ENCODE assay signal across 26 cellular contexts in genomic region chr4:61294001-61294400, GRCh38.
DNase-seq lines count a peak whose midpoint lies in the region; ATAC-seq and TF ChIP-seq lines count a peak whose summit lies in the region.
"Had no signal": no experiment of that assay in that cellular context is flagged by ENCODE, and none has a peak within 500 bp of the region (broad histone marks: within the 10 kb centered on the region; RNA-seq: fewer than 3 reads in every experiment).

No MANE protein-coding gene starts in this region.

- no peaks in the 10 kb centered on the region for H3K9me2 ChIP-seq in GM23338 (ENCODE audit: insufficient read depth)

- H3K27me3 ChIP-seq in GM23338 (ENCODE audit: insufficient read depth) (no peaks in the 10 kb centered on the region), right atrium auricular region (no peaks in the 10 kb centered on the region)
- H3K27me3 ChIP-seq: colonic mucosa, transverse colon had no signal

- no peaks in the 10 kb centered on the region for H3K9me3 ChIP-seq in right atrium auricular region
- H3K9me3 ChIP-seq: colonic mucosa, transverse colon had no signal

- TF ChIP-seq CTCF in GM23338 (conservative IDR thresholded peaks at IDR 0.05; ENCODE audit: low read depth in 2 of 2), result no peak
- no peak for TF ChIP-seq CTCF in right atrium auricular region (IDR thresholded peaks at IDR 0.05)

- H3K36me3 ChIP-seq in GM23338 (ENCODE audit: insufficient read depth) (no peaks in the 10 kb centered on the region), right atrium auricular region (no peaks in the 10 kb centered on the region)
- H3K36me3 ChIP-seq: colonic mucosa, transverse colon had no signal

- no peaks in the 10 kb centered on the region for H3K36me3 Mint-ChIP-seq in GM23338 (ENCODE audit: low read depth)
- H3K36me3 Mint-ChIP-seq: natural killer cell had no signal

- no peak overlapping the region for H3K27ac ChIP-seq in GM23338 (ENCODE audit: low read depth)
- no peak overlapping the region for H3K27ac ChIP-seq in right atrium auricular region
- H3K27ac ChIP-seq: colonic mucosa, transverse colon had no signal

- H3K4me3 Mint-ChIP-seq in GM23338, result no peak overlapping the region
- H3K4me3 Mint-ChIP-seq: activated CD4-positive, alpha-beta memory T cell treated with anti-CD3 and anti-CD28 coated beads, Interleukin-2, amount 10 ng/mL, durations not matched to agents 7 days and 5 days; activated T-helper 17 cell treated with anti-CD3 and anti-CD28 coated beads, Interleukin-2, amount 50 U/mL, for 72 hours; B cell; natural killer cell had no signal

- no peaks in the 10 kb centered on the region for H4K20me1 ChIP-seq in GM23338 (replicated peaks; ENCODE audit: insufficient read depth)

- H3K4me2 ChIP-seq in GM23338, result no peak overlapping the region
- H3K4me2 ChIP-seq: smooth muscle cell had no signal

- H3K4me3 ChIP-seq in GM23338 (no peak overlapping the region), right atrium auricular region (no peak overlapping the region)
- H3K4me3 ChIP-seq: colonic mucosa, smooth muscle cell, transverse colon had no signal

- no peak overlapping the region for H3K27ac Mint-ChIP-seq in GM23338
- H3K27ac Mint-ChIP-seq: activated CD4-positive, alpha-beta memory T cell treated with anti-CD3 and anti-CD28 coated beads, Interleukin-2, amount 10 ng/mL, durations not matched to agents 7 days and 5 days; activated T-helper 17 cell treated with anti-CD3 and anti-CD28 coated beads, Interleukin-2, amount 50 U/mL, for 72 hours; B cell; natural killer cell had no signal

- no peak overlapping the region for H2AFZ ChIP-seq in GM23338

- ATAC-seq in GM23338 (peak; percentile 47), HG03520 (IDR thresholded peaks at IDR 0.05; ENCODE audit: unreplicated experiment) (no peak), HG03342 (IDR thresholded peaks at IDR 0.05; ENCODE audit: unreplicated experiment) (no peak)
- ATAC-seq: activated CD4-positive, CD25-positive, alpha-beta regulatory T cell treated with anti-CD3 and anti-CD28 coated beads, Interleukin-2, amount 50 U/mL, for 24 hours; activated T-helper 17 cell treated with anti-CD3 and anti-CD28 coated beads, Interleukin-2, amount 50 U/mL, for 72 hours; natural killer cell had no signal

- H3K79me2 ChIP-seq in GM23338 (replicated peaks; ENCODE audit: insufficient read depth), result no peaks in the 10 kb centered on the region

- no peaks in the 10 kb centered on the region for H3K9me3 Mint-ChIP-seq in GM23338

- H3F3A ChIP-seq in GM23338 (replicated peaks; ENCODE audit: low read depth), result no peaks in the 10 kb centered on the region

- H3K4me1 ChIP-seq in GM23338 (ENCODE audit: insufficient read depth) (peaks cover 21% of the 10 kb centered on the region), right atrium auricular region (no peaks in the 10 kb centered on the region)
- H3K4me1 ChIP-seq: colonic mucosa, transverse colon had no signal

- H3K27me3 Mint-ChIP-seq in GM23338 (ENCODE audit: insufficient read depth, low read depth, poor library complexity), result peaks cover 2% of the 10 kb centered on the region
- H3K27me3 Mint-ChIP-seq: activated CD4-positive, alpha-beta memory T cell treated with anti-CD3 and anti-CD28 coated beads, Interleukin-2, amount 10 ng/mL, durations not matched to agents 7 days and 5 days; activated T-helper 17 cell treated with anti-CD3 and anti-CD28 coated beads, Interleukin-2, amount 50 U/mL, for 72 hours; B cell had no signal

- H3K4me1 Mint-ChIP-seq in GM23338, result peaks cover 39% of the 10 kb centered on the region
- H3K4me1 Mint-ChIP-seq: activated CD4-positive, alpha-beta memory T cell treated with anti-CD3 and anti-CD28 coated beads, Interleukin-2, amount 10 ng/mL, durations not matched to agents 7 days and 5 days; activated T-helper 17 cell treated with anti-CD3 and anti-CD28 coated beads, Interleukin-2, amount 50 U/mL, for 72 hours; B cell; natural killer cell had no signal

- DNase-seq in COR-L47 (lab: John Stamatoyannopoulos, UW) (peak; percentile 29), GM23338 (ENCODE audit: low spot score) (no peak), NCI-H2107 treated with DMSO at 0.1 percent for 48 hours (lab: John Stamatoyannopoulos, UW; ENCODE audit: unreplicated experiment) (peak; percentile 55), SHP77 treated with DMSO at 0.1 percent for 48 hours (lab: John Stamatoyannopoulos, UW) (peak; percentile 68), SIG-M5 (lab: John Stamatoyannopoulos, UW) (no peak), right atrium auricular region (ENCODE audit: low spot score) (no peak)
- DNase-seq: activated CD4-positive, alpha-beta memory T cell treated with anti-CD3 and anti-CD28 coated beads, Interleukin-2, amount 10 ng/mL, durations not matched to agents 7 days and 5 days; activated CD8-positive, alpha-beta memory T cell treated with anti-CD3 and anti-CD28 coated beads, Interleukin-2, amount 50 U/mL, for 48 hours; activated naive CD4-positive, alpha-beta T cell treated with anti-CD3 and anti-CD28 coated beads, Interleukin-2, amount 50 U/mL, for 16 hours; anterior cingulate cortex; colonic mucosa; DMS79; effector memory CD4-positive, alpha-beta T cell; GDM1; glutamatergic neuron; H7; natural killer cell; NCI-H226; T-helper 1 cell; transverse colon had no signal

TF ChIP-seq in GM23338, 12 proteins besides CTCF, POLR2A, EP300 and RAD21 (continues in another document):
- TF ChIP-seq EZH2phosphoT487 (IDR thresholded peaks at IDR 0.05; ENCODE audit: unreplicated experiment) (no peak), JUNB (IDR thresholded peaks at IDR 0.05; ENCODE audit: unreplicated experiment) (no peak), CREB1 (CRISPR knock-in tag; IDR thresholded peaks at IDR 0.05; ENCODE audit: low read depth) (no peak), ZNF114 (CRISPR knock-in tag; IDR thresholded peaks at IDR 0.05) (no peak), ZNF331 (CRISPR knock-in tag; IDR thresholded peaks at IDR 0.05; ENCODE audit: low read depth) (no peak), POLR2AphosphoS5 (IDR thresholded peaks at IDR 0.05; ENCODE audit: low read depth) (no peak), EZH2 (IDR thresholded peaks at IDR 0.05; ENCODE audit: low read depth, unreplicated experiment) (no peak)
- TF ChIP-seq, protein P1, sequence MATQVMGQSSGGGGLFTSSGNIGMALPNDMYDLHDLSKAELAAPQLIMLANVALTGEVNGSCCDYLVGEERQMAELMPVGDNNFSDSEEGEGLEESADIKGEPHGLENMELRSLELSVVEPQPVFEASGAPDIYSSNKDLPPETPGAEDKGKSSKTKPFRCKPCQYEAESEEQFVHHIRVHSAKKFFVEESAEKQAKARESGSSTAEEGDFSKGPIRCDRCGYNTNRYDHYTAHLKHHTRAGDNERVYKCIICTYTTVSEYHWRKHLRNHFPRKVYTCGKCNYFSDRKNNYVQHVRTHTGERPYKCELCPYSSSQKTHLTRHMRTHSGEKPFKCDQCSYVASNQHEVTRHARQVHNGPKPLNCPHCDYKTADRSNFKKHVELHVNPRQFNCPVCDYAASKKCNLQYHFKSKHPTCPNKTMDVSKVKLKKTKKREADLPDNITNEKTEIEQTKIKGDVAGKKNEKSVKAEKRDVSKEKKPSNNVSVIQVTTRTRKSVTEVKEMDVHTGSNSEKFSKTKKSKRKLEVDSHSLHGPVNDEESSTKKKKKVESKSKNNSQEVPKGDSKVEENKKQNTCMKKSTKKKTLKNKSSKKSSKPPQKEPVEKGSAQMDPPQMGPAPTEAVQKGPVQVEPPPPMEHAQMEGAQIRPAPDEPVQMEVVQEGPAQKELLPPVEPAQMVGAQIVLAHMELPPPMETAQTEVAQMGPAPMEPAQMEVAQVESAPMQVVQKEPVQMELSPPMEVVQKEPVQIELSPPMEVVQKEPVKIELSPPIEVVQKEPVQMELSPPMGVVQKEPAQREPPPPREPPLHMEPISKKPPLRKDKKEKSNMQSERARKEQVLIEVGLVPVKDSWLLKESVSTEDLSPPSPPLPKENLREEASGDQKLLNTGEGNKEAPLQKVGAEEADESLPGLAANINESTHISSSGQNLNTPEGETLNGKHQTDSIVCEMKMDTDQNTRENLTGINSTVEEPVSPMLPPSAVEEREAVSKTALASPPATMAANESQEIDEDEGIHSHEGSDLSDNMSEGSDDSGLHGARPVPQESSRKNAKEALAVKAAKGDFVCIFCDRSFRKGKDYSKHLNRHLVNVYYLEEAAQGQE (IDR thresholded peaks at IDR 0.05; ENCODE audit: unreplicated experiment), result no peak
- TF ChIP-seq, protein P2, sequence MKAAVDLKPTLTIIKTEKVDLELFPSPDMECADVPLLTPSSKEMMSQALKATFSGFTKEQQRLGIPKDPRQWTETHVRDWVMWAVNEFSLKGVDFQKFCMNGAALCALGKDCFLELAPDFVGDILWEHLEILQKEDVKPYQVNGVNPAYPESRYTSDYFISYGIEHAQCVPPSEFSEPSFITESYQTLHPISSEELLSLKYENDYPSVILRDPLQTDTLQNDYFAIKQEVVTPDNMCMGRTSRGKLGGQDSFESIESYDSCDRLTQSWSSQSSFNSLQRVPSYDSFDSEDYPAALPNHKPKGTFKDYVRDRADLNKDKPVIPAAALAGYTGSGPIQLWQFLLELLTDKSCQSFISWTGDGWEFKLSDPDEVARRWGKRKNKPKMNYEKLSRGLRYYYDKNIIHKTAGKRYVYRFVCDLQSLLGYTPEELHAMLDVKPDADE (IDR thresholded peaks at IDR 0.05), result no peak

Comparison
In these comparisons a context has a peak if more than half of its experiments do, and no peak if none do; other contexts are left out.
1. DNase-seq: peak in COR-L47 (single experiment), NCI-H2107 treated with DMSO at 0.1 percent for 48 hours (single experiment) and SHP77 treated with DMSO at 0.1 percent for 48 hours (single experiment); none in GM23338 (single experiment), SIG-M5 (single experiment) and right atrium auricular region (single experiment).